9 cellular contexts compared by ENCODE assay signal in genomic region chr13:46982856-46983582, GRCh38.
DNase-seq lines count a peak whose midpoint lies in the region; ATAC-seq and TF ChIP-seq lines count a peak whose summit lies in the region.
"Had no signal": no experiment of that assay in that cellular context is flagged by ENCODE, and none has a peak within 500 bp of the region (broad histone marks: within the 10 kb centered on the region; RNA-seq: fewer than 3 reads in every experiment).

No MANE protein-coding gene starts in this region.

- H3K4me3 ChIP-seq in GM12865 (ENCODE audit: low read depth, low read length) (peak overlapping the region; percentile 1), WERI-Rb-1 (ENCODE audit: low read depth, low read length) (no peak overlapping the region)

- no peak overlapping the region for H3K27ac ChIP-seq in WERI-Rb-1

- peak; percentile 96 for ATAC-seq in GM19455 (IDR thresholded peaks at IDR 0.05; ENCODE audit: unreplicated experiment)
- ATAC-seq in HG03108 (IDR thresholded peaks at IDR 0.05; ENCODE audit: unreplicated experiment), result peak; percentile 90

- no peaks in the 10 kb centered on the region for H3K9me3 Mint-ChIP-seq in activated T-helper 1 cell treated with anti-CD3 and anti-CD28 coated beads, Interleukin-12 subunit alpha, Interleukin-12 subunit beta, Interleukin-2, Interleukin-4 antibody, amounts not matched to agents 30 ng/mL and 10 ng/mL and 1 ng/mL, durations not matched to agents 14 hours and 24 hours and 36 hours

- H3K4me3 Mint-ChIP-seq in activated T-helper 1 cell treated with anti-CD3 and anti-CD28 coated beads, Interleukin-12 subunit alpha, Interleukin-12 subunit beta, Interleukin-2, Interleukin-4 antibody, amounts not matched to agents 30 ng/mL and 10 ng/mL and 1 ng/mL, durations not matched to agents 14 hours and 24 hours and 36 hours, result no peak overlapping the region

- H3K27ac Mint-ChIP-seq in activated T-helper 1 cell treated with anti-CD3 and anti-CD28 coated beads, Interleukin-12 subunit alpha, Interleukin-12 subunit beta, Interleukin-2, Interleukin-4 antibody, amounts not matched to agents 30 ng/mL and 10 ng/mL and 1 ng/mL, durations not matched to agents 14 hours and 24 hours and 36 hours, result no peak overlapping the region

- no peak for TF ChIP-seq CTCF in GM12865 (IDR thresholded peaks at IDR 0.05; ENCODE audit: insufficient read depth, low read depth, low read length, missing control alignments)
- TF ChIP-seq CTCF in WERI-Rb-1 (IDR thresholded peaks at IDR 0.05; ENCODE audit: low read depth, low read length), result no peak

- intact Hi-C loops in activated T-helper 1 cell treated with anti-CD3 and anti-CD28 coated beads, Interleukin-12 subunit alpha, Interleukin-12 subunit beta, Interleukin-2, Interleukin-4 antibody, amounts not matched to agents 30 ng/mL and 10 ng/mL and 1 ng/mL, durations not matched to agents 14 hours and 24 hours and 36 hours (cut with micrococcal nuclease), result no loop called here

- H3K27me3 ChIP-seq in WERI-Rb-1 (ENCODE audit: insufficient read depth, low read depth, severe bottlenecking), result no peaks in the 10 kb centered on the region

- no peaks in the 10 kb centered on the region for H3K36me3 ChIP-seq in WERI-Rb-1

- no peaks in the 10 kb centered on the region for H3K9me3 ChIP-seq in WERI-Rb-1 (ENCODE audit: severe bottlenecking)

- peaks cover 2% of the 10 kb centered on the region for H3K27me3 Mint-ChIP-seq in activated T-helper 1 cell treated with anti-CD3 and anti-CD28 coated beads, Interleukin-12 subunit alpha, Interleukin-12 subunit beta, Interleukin-2, Interleukin-4 antibody, amounts not matched to agents 30 ng/mL and 10 ng/mL and 1 ng/mL, durations not matched to agents 14 hours and 24 hours and 36 hours (ENCODE audit: insufficient read depth)

- H3K36me3 Mint-ChIP-seq in activated T-helper 1 cell treated with anti-CD3 and anti-CD28 coated beads, Interleukin-12 subunit alpha, Interleukin-12 subunit beta, Interleukin-2, Interleukin-4 antibody, amounts not matched to agents 30 ng/mL and 10 ng/mL and 1 ng/mL, durations not matched to agents 14 hours and 24 hours and 36 hours (ENCODE audit: low read depth), result no peaks in the 10 kb centered on the region

- H3K4me1 Mint-ChIP-seq in activated T-helper 1 cell treated with anti-CD3 and anti-CD28 coated beads, Interleukin-12 subunit alpha, Interleukin-12 subunit beta, Interleukin-2, Interleukin-4 antibody, amounts not matched to agents 30 ng/mL and 10 ng/mL and 1 ng/mL, durations not matched to agents 14 hours and 24 hours and 36 hours (ENCODE audit: low read depth), result peaks cover 12% of the 10 kb centered on the region

- DNase-seq in GM12865 (ENCODE audit: low read depth) (peak; percentile 96), SW480 (ENCODE audit: low spot score) (peak; percentile 61), WERI-Rb-1 (no peak), foreskin melanocyte (no peak), NCI-H1694 treated with DMSO at 0.1 percent for 48 hours (lab: John Stamatoyannopoulos, UW) (no peak)
- no peak for DNase-seq in activated T-helper 1 cell treated with anti-CD3 and anti-CD28 coated beads, Interleukin-12 subunit alpha, Interleukin-12 subunit beta, Interleukin-2, Interleukin-4 antibody, amounts not matched to agents 30 ng/mL and 10 ng/mL and 1 ng/mL, durations not matched to agents 14 hours and 24 hours and 36 hours (ENCODE audit: low spot score)
- DNase-seq: NCI-H1436 treated with DMSO at 0.1 percent for 48 hours had no signal

Comparison
In these comparisons a context has a peak if more than half of its experiments do, and no peak if none do; other contexts are left out.
1. DNase-seq: peak in GM12865 (single experiment) and SW480 (single experiment); none in WERI-Rb-1 (single experiment), activated T-helper 1 cell treated with anti-CD3 and anti-CD28 coated beads, Interleukin-12 subunit alpha, Interleukin-12 subunit beta, Interleukin-2, Interleukin-4 antibody, amounts not matched to agents 30 ng/mL and 10 ng/mL and 1 ng/mL, durations not matched to agents 14 hours and 24 hours and 36 hours (single experiment), foreskin melanocyte (single experiment) and NCI-H1694 treated with DMSO at 0.1 percent for 48 hours (single experiment).